Comparison of ENCODE assay signal across 8 cellular contexts in the genomic region with DNA sequence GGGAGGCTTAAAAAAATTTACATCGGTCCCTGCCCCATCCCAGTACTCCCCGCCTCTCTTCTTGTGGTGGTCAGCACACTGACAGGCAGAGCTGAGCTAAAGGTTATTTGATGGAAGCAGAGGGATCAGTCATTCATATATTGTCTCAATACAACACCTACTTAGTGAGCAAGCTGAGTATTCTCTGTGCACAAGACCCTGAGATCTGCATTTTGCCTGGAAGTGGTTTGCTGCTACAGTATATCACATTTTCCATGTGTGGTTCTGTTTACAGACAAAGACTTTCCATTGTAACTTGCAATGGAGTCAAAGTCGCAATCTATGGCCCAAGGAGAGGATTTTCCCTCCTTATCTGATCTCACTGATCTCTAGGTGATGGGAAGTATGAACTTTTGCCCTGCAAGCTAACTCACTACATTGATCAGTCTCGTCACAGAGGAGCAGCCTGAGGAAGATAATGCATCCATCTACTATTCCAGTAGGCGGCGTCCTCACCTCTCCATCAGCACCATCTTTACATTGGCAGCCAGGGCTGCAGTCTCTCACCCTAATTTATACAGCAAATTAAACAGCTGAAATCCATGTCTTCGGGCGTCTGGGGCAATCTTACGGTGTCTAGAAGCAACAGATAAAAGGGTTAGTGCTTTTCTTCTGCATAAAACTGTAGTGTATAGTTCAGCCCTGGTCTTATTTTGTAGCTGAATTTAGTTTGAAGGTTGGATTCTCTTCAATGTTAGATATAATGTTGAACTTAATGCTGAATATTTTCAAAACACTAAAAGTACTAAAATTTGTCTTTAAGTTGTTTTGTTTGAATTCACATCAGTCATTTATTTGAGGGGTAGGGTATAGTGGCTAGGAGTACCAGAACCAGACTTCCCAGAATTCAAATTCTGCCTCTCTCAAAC. TPM values are rescaled to one million over a fixed set of nuclear protein-coding genes. Genes with fewer than 3 reads are reported as not detected.
DNase-seq lines count a peak whose midpoint lies in the region; ATAC-seq and TF ChIP-seq lines count a peak whose summit lies in the region.

No MANE protein-coding gene starts in this region.

- no peaks in the 10 kb centered on the region for H3K36me3 ChIP-seq in gastroesophageal sphincter

- 11 to 24% methylated on average over 8 to 9 of the region's 9 CpGs for WGBS in gastroesophageal sphincter (ENCODE audit: low coverage in 1 of 2), 2 donors

- H3K27me3 Mint-ChIP-seq in activated T-helper 17 cell treated with anti-CD3 and anti-CD28 coated beads, Interleukin-2, amount 50 U/mL, for 72 hours, result no peaks in the 10 kb centered on the region

- TF ChIP-seq EP300 in Ishikawa (IDR thresholded peaks at IDR 0.05; ENCODE audit: borderline replicate concordance) (no peak), gastroesophageal sphincter (IDR thresholded peaks at IDR 0.05) (no peak)

- H3K4me3 Mint-ChIP-seq in activated T-helper 17 cell treated with anti-CD3 and anti-CD28 coated beads, Interleukin-2, amount 50 U/mL, for 72 hours, result peak overlapping the region; percentile 27

- TF ChIP-seq RAD21 in Ishikawa (IDR thresholded peaks at IDR 0.05; ENCODE audit: low read depth), result peak; percentile 90

- peak; percentile 74 for DNase-seq in ELR (ENCODE audit: low read depth)
- peak; percentile 7 for DNase-seq in OCI-M2 (lab: John Stamatoyannopoulos, UW; ENCODE audit: unreplicated experiment)
- peak; percentile 57 for DNase-seq in renal cortical epithelial cell (ENCODE audit: low read depth)
- no peak for DNase-seq in mesenteric fat pad (ENCODE audit: low spot score)

- H3K4me3 ChIP-seq in gastroesophageal sphincter, result no peak overlapping the region

- peak; percentile 41 for ATAC-seq in GM21619 (IDR thresholded peaks at IDR 0.05; ENCODE audit: unreplicated experiment)
- ATAC-seq in activated T-helper 17 cell treated with anti-CD3 and anti-CD28 coated beads, Interleukin-2, amount 50 U/mL, for 72 hours (replicated peaks), result peak; percentile 73
- ATAC-seq in gastroesophageal sphincter, result no peak

- H3K9me3 ChIP-seq in gastroesophageal sphincter, result no peaks in the 10 kb centered on the region

- TF ChIP-seq CTCF in gastroesophageal sphincter (IDR thresholded peaks at IDR 0.05), result peak; percentile 56 to 75 (median 72)

- TF ChIP-seq POLR2A in gastroesophageal sphincter (IDR thresholded peaks at IDR 0.05), result no peak

- H3K27ac Mint-ChIP-seq in activated T-helper 17 cell treated with anti-CD3 and anti-CD28 coated beads, Interleukin-2, amount 50 U/mL, for 72 hours, result no peak overlapping the region

- peaks cover 25% of the 10 kb centered on the region for H3K4me1 Mint-ChIP-seq in activated T-helper 17 cell treated with anti-CD3 and anti-CD28 coated beads, Interleukin-2, amount 50 U/mL, for 72 hours

- H3K27me3 ChIP-seq in gastroesophageal sphincter, result no peaks in the 10 kb centered on the region

- peaks cover 9% of the 10 kb centered on the region for H3K36me3 Mint-ChIP-seq in activated T-helper 17 cell treated with anti-CD3 and anti-CD28 coated beads, Interleukin-2, amount 50 U/mL, for 72 hours (ENCODE audit: low read depth)

- H3K4me1 ChIP-seq in gastroesophageal sphincter, result peaks cover 0 to 19% (median 12%) of the 10 kb centered on the region in 3 donors

- no peaks in the 10 kb centered on the region for H3K9me3 Mint-ChIP-seq in activated T-helper 17 cell treated with anti-CD3 and anti-CD28 coated beads, Interleukin-2, amount 50 U/mL, for 72 hours

- no peak overlapping the region for H3K27ac ChIP-seq in gastroesophageal sphincter

TF ChIP-seq in Ishikawa, 13 proteins besides CTCF, POLR2A, EP300 and RAD21:
- TF ChIP-seq YY1 (IDR thresholded peaks at IDR 0.05; ENCODE audit: low read depth), result 0 out of 2 replicates have a peak, but pooled peaks have one; percentile 52
- TF ChIP-seq TEAD4 (IDR thresholded peaks at IDR 0.05), result no peak

RNA-seq across cellular contexts. Expression of gene TRAF5, which starts 3.2 kb away (rescaled TPM):
- total RNA-seq in activated T-helper 17 cell treated with anti-CD3 and anti-CD28 coated beads, Interleukin-2, amount 50 U/mL, for 72 hours, result 10 to 100 TPM; 50.7 to 54.8 TPM
- 10 to 100 TPM; 20.5 to 44.2 (median 27.9) TPM for total RNA-seq in gastroesophageal sphincter
- 9.0 and 19.4 TPM in 2 replicates for total RNA-seq in renal cortical epithelial cell
- 13.1 TPM for total RNA-seq in mesenteric fat pad
